In genomic region chr14:37900582-37900981, GRCh38 we compare ENCODE assay signal across 22 cellular contexts.
"Had no signal": no experiment of that assay in that cellular context is flagged by ENCODE, and none has a peak within 500 bp of the region (broad histone marks: within the 10 kb centered on the region; RNA-seq: fewer than 3 reads in every experiment).

No MANE protein-coding gene starts in this region.

- H2AFZ ChIP-seq: neural progenitor cell had no signal

- H3K4me3 ChIP-seq: body of pancreas, esophagus muscularis mucosa, neural progenitor cell, testis, transverse colon had no signal

- H3K9me3 ChIP-seq: body of pancreas, esophagus muscularis mucosa, testis, transverse colon had no signal

- H3K27me3 ChIP-seq: body of pancreas, esophagus muscularis mucosa, neural progenitor cell, testis had no signal

- H3K4me2 ChIP-seq: neural progenitor cell had no signal

- DNase-seq: activated CD4-positive, alpha-beta T cell treated with anti-CD3 and anti-CD28 coated beads for 36 hours; activated CD4-positive, CD25-positive, alpha-beta regulatory T cell; activated CD8-positive, alpha-beta memory T cell treated with anti-CD3 and anti-CD28 coated beads, Interleukin-2, amount 10 ng/mL, durations not matched to agents 7 days and 5 days; activated CD8-positive, alpha-beta T cell treated with anti-CD3 and anti-CD28 coated beads, Interleukin-2, amount 10 ng/mL, durations not matched to agents 7 days and 5 days; activated naive CD4-positive, alpha-beta T cell; activated T-cell treated with anti-CD3 and anti-CD28 coated beads, Interleukin-2, amount 50 U/mL, for 48 hours; aorta; body of pancreas; endodermal cell; head of caudate nucleus; hippocampal formation; mesendoderm; natural killer cell; occipital lobe; right cardiac atrium; stimulated activated CD4-positive, alpha-beta T cell treated with anti-CD3 and anti-CD28 coated beads, Interleukin-2, amount 100 ng/mL, for 48 hours; stimulated activated naive CD8-positive, alpha-beta T cell treated with anti-CD3 and anti-CD28 coated beads, Interleukin-15, Interleukin-2, amounts not matched to agents 100 U/mL and 50 U/mL, for 24 hours; testis; transverse colon had no signal

- H3K4me1 ChIP-seq: testis, transverse colon had no signal

- ATAC-seq: activated CD4-positive, alpha-beta T cell treated with anti-CD3 and anti-CD28 coated beads for 36 hours; activated CD8-positive, alpha-beta memory T cell treated with anti-CD3 and anti-CD28 coated beads, Interleukin-2, amount 10 ng/mL, durations not matched to agents 7 days and 5 days; activated CD8-positive, alpha-beta T cell treated with anti-CD3 and anti-CD28 coated beads, Interleukin-2, amount 10 ng/mL, durations not matched to agents 7 days and 5 days; activated naive CD4-positive, alpha-beta T cell treated with anti-CD3 and anti-CD28 coated beads, Interleukin-2, amount 50 U/mL, for 72 hours; body of pancreas; natural killer cell; right cardiac atrium; stimulated activated naive CD8-positive, alpha-beta T cell treated with anti-CD3 and anti-CD28 coated beads, Interleukin-15, Interleukin-2, amounts not matched to agents 100 U/mL and 50 U/mL, for 24 hours had no signal

- H3K27ac ChIP-seq: body of pancreas, esophagus muscularis mucosa, neural progenitor cell, testis, transverse colon had no signal

- H3K9ac ChIP-seq: neural progenitor cell had no signal

- H3K36me3 ChIP-seq: esophagus muscularis mucosa, neural progenitor cell, transverse colon had no signal
